24 cellular contexts compared by ENCODE assay signal in genomic region chr19:6418562-6418932, GRCh38. TPM values are rescaled to one million over a fixed set of nuclear protein-coding genes. Genes with fewer than 3 reads are reported as not detected.
A peak's percentile ranks its signal among the peaks of the same experiment; 100 is the strongest.
DNase-seq lines count a peak whose midpoint lies in the region; ATAC-seq and TF ChIP-seq lines count a peak whose summit lies in the region.
"Had no signal": no experiment of that assay in that cellular context is flagged by ENCODE, and none has a peak within 500 bp of the region (broad histone marks: within the 10 kb centered on the region; RNA-seq: fewer than 3 reads in every experiment).

No MANE protein-coding gene starts in this region.

- H3K4me1 ChIP-seq in SK-N-SH (ENCODE audit: control insufficient read depth in 1 of 2, insufficient read depth in 2 of 2, low read depth in 1 of 2, low read length in 1 of 2) = peaks cover 5 to 6% of the 10 kb centered on the region in 2 experiments; a peak in 1 of 4 replicates
- H3K4me1 ChIP-seq: SJCRH30 had no signal

- no peak for TF ChIP-seq EP300 in SK-N-SH (IDR thresholded peaks at IDR 0.05; ENCODE audit: borderline replicate concordance in 1 of 2, low read depth in 1 of 2, low read length in 1 of 2)

- no peaks in the 10 kb centered on the region for H3K27me3 ChIP-seq in SK-N-SH (ENCODE audit: insufficient read depth)
- H3K27me3 ChIP-seq: BLaER1, SJCRH30 had no signal

- H3K4me3 Mint-ChIP-seq in neural crest cell = peak overlapping the region; percentile 47
- H3K4me3 Mint-ChIP-seq: CD4-positive, alpha-beta T cell; H9 had no signal

- H3K4me1 Mint-ChIP-seq in neural crest cell = peaks cover 24% of the 10 kb centered on the region

- TF ChIP-seq CTCF in SK-N-SH (IDR thresholded peaks at IDR 0.05) = no peak
- no peak for TF ChIP-seq CTCF in RWPE1 (conservative IDR thresholded peaks at IDR 0.05; ENCODE audit: low read depth)
- TF ChIP-seq CTCF in neural crest cell (conservative IDR thresholded peaks at IDR 0.05) = no peak

- H3F3A ChIP-seq in SK-N-SH (replicated peaks; ENCODE audit: insufficient read depth) = no peaks in the 10 kb centered on the region

- no peak overlapping the region for H3K4me2 ChIP-seq in SK-N-SH
- H3K4me2 ChIP-seq: BLaER1, KMS-11 had no signal

- POLR2A ChIA-PET in SK-N-SH (lab: Yijun Ruan, JAX) (no interaction called here), RWPE1 (lab: Yijun Ruan, JAX; ENCODE audit: low non-redundant PET) (no interaction called here)

- ATAC-seq in SK-N-SH treated with all-trans-retinoic acid at 6 μM for 48 hours = no peak

- H2AFZ ChIP-seq in SK-N-SH (ENCODE audit: low read depth) = no peak overlapping the region
- H2AFZ ChIP-seq: GM23248 had no signal

- H3K27ac Mint-ChIP-seq in neural crest cell (ENCODE audit: unreplicated experiment) = no peak overlapping the region
- H3K27ac Mint-ChIP-seq: CD4-positive, alpha-beta T cell had no signal

- no peak overlapping the region for H3K4me3 ChIP-seq in SK-N-SH (ENCODE audit: low read depth in 2 of 2, low read length in 1 of 2)
- H3K4me3 ChIP-seq: BLaER1, GM23248, SJCRH30 had no signal

- 94% methylated on average over 16 of the region's 19 CpGs for WGBS in SK-N-SH (ENCODE audit: low lambda C conversion rate)

- CTCF ChIA-PET in SK-N-SH (lab: Yijun Ruan, JAX) = interaction anchor here (1.5 kb wide), 1 partner anchor 98 kb away, joined by 3 read pairs; no protein-coding TSS in a partner anchor
- CTCF ChIA-PET in RWPE1 (lab: Yijun Ruan, JAX) = no interaction called here

- peaks cover 27 to 84% of the 10 kb centered on the region in 2 experiments for H3K36me3 ChIP-seq in SK-N-SH (replicated peaks in 1 of 2; ENCODE audit: control insufficient read depth in 1 of 2, insufficient read depth in 2 of 2, low read length in 1 of 2)

- DNase-seq in SK-N-SH (peak; percentile 11), RWPE1 (ENCODE audit: low spot score) (no peak), neural crest cell (ENCODE audit: low read depth, low spot score) (no peak), mesenteric fat pad (ENCODE audit: low spot score) (no peak), NCI-H2107 treated with DMSO at 0.1 percent for 48 hours (lab: John Stamatoyannopoulos, UW; ENCODE audit: unreplicated experiment) (no peak)
- DNase-seq: ACHN; CD4-positive, alpha-beta T cell; COR-L47; DMS79; GM23248; H9; NCI-H1105; NCI-H146; NCI-H2029; NCI-H226; NCI-H510A treated with DMSO at 0.1 percent for 48 hours; NCI-H774; NK-92 treated with Interleukin-12 subunit alpha and Interleukin-12 subunit beta, amount 100 ng/mL, for 24 hours; SJCRH30 had no signal

- H3K36me3 Mint-ChIP-seq in neural crest cell (ENCODE audit: low read depth) = peaks cover 7% of the 10 kb centered on the region

- H3K79me2 ChIP-seq in SK-N-SH (ENCODE audit: insufficient read depth) = peaks cover 55% of the 10 kb centered on the region

- no peak for TF ChIP-seq RAD21 in SK-N-SH (IDR thresholded peaks at IDR 0.05; ENCODE audit: low read length)

- H3K9me2 ChIP-seq in SK-N-SH = no peaks in the 10 kb centered on the region

- H3K9ac ChIP-seq in SK-N-SH = no peak overlapping the region
- H3K9ac ChIP-seq: BLaER1, GM23248, KMS-11 had no signal

- H3K27ac ChIP-seq in SK-N-SH (ENCODE audit: low read depth in 2 of 2, low read length in 1 of 2) (no peak overlapping the region), RWPE1 (peak overlapping the region; percentile 16)
- H3K27ac ChIP-seq: 22Rv1, BLaER1, GM23248, HL-60, KMS-11, SJCRH30 had no signal

- no peaks in the 10 kb centered on the region for H3K9me3 ChIP-seq in SK-N-SH
- H3K9me3 ChIP-seq: BLaER1, SJCRH30 had no signal

- no peaks in the 10 kb centered on the region for H3K9me3 Mint-ChIP-seq in neural crest cell
- H3K9me3 Mint-ChIP-seq: CD4-positive, alpha-beta T cell; H9 had no signal

- H4K20me1 ChIP-seq in SK-N-SH (ENCODE audit: insufficient read depth) = peaks cover 62% of the 10 kb centered on the region

- H3K27me3 Mint-ChIP-seq in neural crest cell (ENCODE audit: low read depth) = no peaks in the 10 kb centered on the region
- H3K27me3 Mint-ChIP-seq: CD4-positive, alpha-beta T cell had no signal

TF ChIP-seq in SK-N-SH, 30 proteins besides CTCF, POLR2A, EP300 and RAD21 (continues in another document):
- no peak for TF ChIP-seq FOXJ3 (CRISPR knock-in tag; IDR thresholded peaks at IDR 0.05)
- TF ChIP-seq TCF12 (IDR thresholded peaks at IDR 0.05) = no peak
- no peak for TF ChIP-seq TAF1 (IDR thresholded peaks at IDR 0.05; ENCODE audit: borderline replicate concordance, low read depth, low read length)
- no peak for TF ChIP-seq REST (IDR thresholded peaks at IDR 0.05; ENCODE audit: low read depth, low read length)
- no peak for TF ChIP-seq RXRA (IDR thresholded peaks at IDR 0.05; ENCODE audit: borderline replicate concordance, low read depth)

TF ChIP-seq in SK-N-SH treated with all-trans-retinoic acid at 6 μM for 48 hours, 23 proteins besides CTCF, POLR2A, EP300 and RAD21 (continues in another document):
- TF ChIP-seq ESRRG (CRISPR knock-in tag; IDR thresholded peaks at IDR 0.05) (no peak), TSHZ2 (CRISPR knock-in tag; IDR thresholded peaks at IDR 0.05) (no peak), ISL1 (CRISPR knock-in tag; IDR thresholded peaks at IDR 0.05) (no peak), TOX (CRISPR knock-in tag; IDR thresholded peaks at IDR 0.05; ENCODE audit: borderline replicate concordance) (no peak), CREB5 (CRISPR knock-in tag; IDR thresholded peaks at IDR 0.05; ENCODE audit: low read depth) (no peak), BACH2 (CRISPR knock-in tag; IDR thresholded peaks at IDR 0.05; ENCODE audit: borderline replicate concordance) (no peak)

RNA-seq across cellular contexts. Expression of gene KHSRP, which starts 6.1 kb away (rescaled TPM):
- polyA plus RNA-seq in SK-N-SH (2012; rRNA removed) = 57.1 and 96.8 TPM in 2 replicates
- 50.4 and 82.3 TPM in 2 replicates for polyA plus RNA-seq in SK-N-SH (2012; cell fraction: cytosol; rRNA removed)
- 78.4 and 95.7 TPM in 2 replicates for polyA plus RNA-seq in SK-N-SH (2012; cell fraction: nucleus; rRNA removed)
- total RNA-seq in neural crest cell (678 and 690 TPM in 2 replicates), mesenteric fat pad (168 TPM)

RNA-seq across cellular contexts. Expression of gene SLC25A41, which starts 15.0 kb away (rescaled TPM):
- polyA plus RNA-seq in SK-N-SH (2012; rRNA removed) = 0.06 and 0.12 TPM in 2 replicates
- 0.03 and 0.05 TPM in 2 replicates for polyA plus RNA-seq in SK-N-SH (2012; cell fraction: cytosol; rRNA removed)
- 0.25 and 0.31 TPM in 2 replicates for polyA plus RNA-seq in SK-N-SH (2012; cell fraction: nucleus; rRNA removed)
- total RNA-seq in neural crest cell (1.2 and 1.6 TPM in 2 replicates), mesenteric fat pad (not detected)
- total RNA-seq: GM23248 had no signal
- polyA plus RNA-seq: GM23248 had no signal

RNA-seq across cellular contexts. Expression of gene GTF2F1, which starts 25.6 kb away (rescaled TPM):
- 80.1 and 104 TPM in 2 replicates for polyA plus RNA-seq in SK-N-SH (2012; rRNA removed)
- 86.3 and 98.8 TPM in 2 replicates for polyA plus RNA-seq in SK-N-SH (2012; cell fraction: cytosol; rRNA removed)
- polyA plus RNA-seq in SK-N-SH (2012; cell fraction: nucleus; rRNA removed) = 107 and 113 TPM in 2 replicates
- total RNA-seq in neural crest cell = 65.9 and 70.3 TPM in 2 replicates
- total RNA-seq in mesenteric fat pad = 39.1 TPM

RNA-seq across cellular contexts. Expression of gene SLC25A23, which starts 41.0 kb away (rescaled TPM):
- polyA plus RNA-seq in SK-N-SH (2012; rRNA removed) = 9.4 and 10.9 TPM in 2 replicates
- 6.3 and 9.1 TPM in 2 replicates for polyA plus RNA-seq in SK-N-SH (2012; cell fraction: cytosol; rRNA removed)
- 27.1 and 28.0 TPM in 2 replicates for polyA plus RNA-seq in SK-N-SH (2012; cell fraction: nucleus; rRNA removed)
- total RNA-seq in neural crest cell (72.2 and 73.2 TPM in 2 replicates), mesenteric fat pad (21.5 TPM)

RNA-seq across cellular contexts. Expression of gene PSPN, which starts 42.8 kb away (rescaled TPM):
- polyA plus RNA-seq in SK-N-SH (2012; rRNA removed) = 0.41 and 0.59 TPM in 2 replicates
- 0.32 and 0.38 TPM in 2 replicates for polyA plus RNA-seq in SK-N-SH (2012; cell fraction: cytosol; rRNA removed)
- polyA plus RNA-seq in SK-N-SH (2012; cell fraction: nucleus; rRNA removed) = 0.74 and 0.88 TPM in 2 replicates
- total RNA-seq in neural crest cell = 4.1 and 4.4 TPM in 2 replicates
- total RNA-seq in mesenteric fat pad = 0.87 TPM
